ENCODE assay signal across 10 cellular contexts in genomic region chr7:139362302-139362701, GRCh38. TPM values are rescaled to one million over a fixed set of nuclear protein-coding genes. Genes with fewer than 3 reads are reported as not detected.
DNase-seq lines count a peak whose midpoint lies in the region; ATAC-seq and TF ChIP-seq lines count a peak whose summit lies in the region.
"Had no signal": no experiment of that assay in that cellular context is flagged by ENCODE, and none has a peak within 500 bp of the region (broad histone marks: within the 10 kb centered on the region; RNA-seq: fewer than 3 reads in every experiment).

No MANE protein-coding gene starts in this region.

- peak overlapping the region in 2 of 4 donors; percentile 84 to 98 for H3K4me3 ChIP-seq in gastrocnemius medialis

- H3K9me3 ChIP-seq in gastrocnemius medialis = no peaks in the 10 kb centered on the region

- TF ChIP-seq POLR2A in gastrocnemius medialis (IDR thresholded peaks at IDR 0.05) = no peak

- no peaks in the 10 kb centered on the region for H3K27me3 Mint-ChIP-seq in T-helper 2 cell treated with Interferon-gamma antibody and Interleukin-4, amounts not matched to agents 5 μg/mL and 100 μg/mL, for 36 hours (ENCODE audit: low read depth)

- H3K9me3 Mint-ChIP-seq in T-helper 2 cell treated with Interferon-gamma antibody and Interleukin-4, amounts not matched to agents 5 μg/mL and 100 μg/mL, for 36 hours = no peaks in the 10 kb centered on the region
- H3K9me3 Mint-ChIP-seq: T-helper 1 cell treated with Interleukin-12 subunit alpha and Interleukin-12 subunit beta and Interleukin-4 antibody, amounts not matched to agents 30 μg/mL and 1 μg/mL, for 36 hours had no signal

- H3K27ac Mint-ChIP-seq in T-helper 2 cell treated with Interferon-gamma antibody and Interleukin-4, amounts not matched to agents 5 μg/mL and 100 μg/mL, for 36 hours = peak overlapping the region; percentile 71

- H3K36me3 Mint-ChIP-seq in T-helper 2 cell treated with Interferon-gamma antibody and Interleukin-4, amounts not matched to agents 5 μg/mL and 100 μg/mL, for 36 hours (ENCODE audit: low read depth) = peaks cover 24% of the 10 kb centered on the region

- H3K27ac ChIP-seq in gastrocnemius medialis (peak overlapping the region; percentile 18 to 100 (median 100)), caudate nucleus (ENCODE audit: low read depth, low read length) (no peak overlapping the region)

- H3K4me1 Mint-ChIP-seq in T-helper 2 cell treated with Interferon-gamma antibody and Interleukin-4, amounts not matched to agents 5 μg/mL and 100 μg/mL, for 36 hours (ENCODE audit: low read depth) = peaks cover 37% of the 10 kb centered on the region

- H3K4me3 Mint-ChIP-seq in T-helper 2 cell treated with Interferon-gamma antibody and Interleukin-4, amounts not matched to agents 5 μg/mL and 100 μg/mL, for 36 hours = peak overlapping the region; percentile 65

- ATAC-seq in gastrocnemius medialis = no peak

- H3K27me3 ChIP-seq in gastrocnemius medialis = no peaks in the 10 kb centered on the region

- H3K4me1 ChIP-seq in gastrocnemius medialis = peaks cover 44 to 53% of the 10 kb centered on the region in 2 donors

- intact Hi-C loops in gastrocnemius medialis (cut with DNase I; ENCODE audit: low total_unique reads) = loop anchor here (5.0 kb wide), 1 partner anchor 60 kb away; no protein-coding TSS in a partner anchor

- no peak for TF ChIP-seq CTCF in gastrocnemius medialis (IDR thresholded peaks at IDR 0.05 in 4 of 5, conservative IDR thresholded peaks at IDR 0.05 in 1 of 5)

- peaks cover 0 to 8% of the 10 kb centered on the region in 2 donors for H3K36me3 ChIP-seq in gastrocnemius medialis

- no peak for DNase-seq in T-helper 2 cell treated with Interferon-gamma antibody and Interleukin-4, amounts not matched to agents 5 μg/mL and 100 μg/mL, for 36 hours (ENCODE audit: low spot score)
- DNase-seq in T-helper 2 cell (no peak), NCI-H748 (lab: John Stamatoyannopoulos, UW; ENCODE audit: unreplicated experiment) (peak; percentile 67), dermis blood vessel endothelial cell (peak; percentile 10), gastrocnemius medialis (no peak), caudate nucleus (lab: John Stamatoyannopoulos, UW) (no peak), glomerular visceral epithelial cell (ENCODE audit: extremely low spot score) (no peak), OCI-M2 (lab: John Stamatoyannopoulos, UW; ENCODE audit: unreplicated experiment) (no peak)
- DNase-seq: MV-4-11 had no signal

- in situ Hi-C loops in gastrocnemius medialis (cut with MboI; ENCODE audit: low sequenced_read_pairs in 4 of 4) = loop anchor here in 1 of 4 donors (25.0 kb wide), 1 partner anchor 250 kb away; the partner anchor contains the start of gene ZC3HAV1

RNA-seq across cellular contexts. Expression of gene LUC7L2, which starts 2.6 kb away (rescaled TPM):
- total RNA-seq in dermis blood vessel endothelial cell (38.8 and 53.2 TPM in 2 replicates), gastrocnemius medialis (10 to 100 TPM; 49.2 to 79.7 (median 54.0) TPM)

RNA-seq across cellular contexts. Expression of gene FMC1, which starts 21.2 kb away (rescaled TPM):
- total RNA-seq in dermis blood vessel endothelial cell (6.3 and 9.7 TPM in 2 replicates), gastrocnemius medialis (10 to 100 TPM; 19.3 to 32.6 (median 31.3) TPM)

Comparison
In these comparisons a context has a peak if more than half of its experiments do, and no peak if none do; other contexts are left out.
1. DNase-seq: peak in NCI-H748 (single experiment) and dermis blood vessel endothelial cell (single experiment); none in T-helper 2 cell treated with Interferon-gamma antibody and Interleukin-4, amounts not matched to agents 5 μg/mL and 100 μg/mL, for 36 hours (single experiment), T-helper 2 cell (0 of 5), gastrocnemius medialis (0 of 2), caudate nucleus (0 of 61), glomerular visceral epithelial cell (single experiment) and OCI-M2 (single experiment).